ENCODE assay signal across 8 cellular contexts in the genomic region with DNA sequence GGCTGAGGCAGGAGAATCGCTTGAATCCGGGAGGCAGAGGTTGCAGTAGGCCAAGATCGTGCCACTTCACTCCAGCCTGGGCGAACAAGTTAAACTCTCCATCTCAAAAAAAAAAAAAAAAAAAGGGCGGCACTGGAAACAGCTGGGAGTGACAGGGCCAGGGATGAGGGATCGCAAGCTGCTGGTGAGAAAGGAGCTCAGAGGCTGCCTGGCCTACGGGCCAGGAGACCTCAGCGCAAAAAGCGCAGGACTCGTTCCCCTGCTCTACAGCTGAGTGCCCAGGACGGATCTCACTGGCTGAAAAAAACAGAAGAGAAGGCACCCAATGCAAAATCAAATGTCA. TPM values are rescaled to one million over a fixed set of nuclear protein-coding genes. Genes with fewer than 3 reads are reported as not detected.
DNase-seq lines count a peak whose midpoint lies in the region; ATAC-seq, FAIRE-seq and TF ChIP-seq lines count a peak whose summit lies in the region.

No MANE protein-coding gene starts in this region.

- peak overlapping the region; percentile 89 for H3K4me3 Mint-ChIP-seq in T-helper 1 cell treated with Interleukin-12 subunit alpha and Interleukin-12 subunit beta and Interleukin-4 antibody, amounts not matched to agents 30 μg/mL and 1 μg/mL, for 36 hours
- peak overlapping the region; percentile 92 for H3K4me3 Mint-ChIP-seq in activated T-helper 1 cell treated with anti-CD3 and anti-CD28 coated beads, Interleukin-12 subunit alpha, Interleukin-12 subunit beta, Interleukin-2, Interleukin-4 antibody, amounts not matched to agents 30 ng/mL and 10 ng/mL and 1 ng/mL, durations not matched to agents 14 hours and 24 hours and 36 hours

- peak overlapping the region; percentile 91 for H3K27ac Mint-ChIP-seq in T-helper 1 cell treated with Interleukin-12 subunit alpha and Interleukin-12 subunit beta and Interleukin-4 antibody, amounts not matched to agents 30 μg/mL and 1 μg/mL, for 36 hours
- peak overlapping the region; percentile 82 for H3K27ac Mint-ChIP-seq in activated T-helper 1 cell treated with anti-CD3 and anti-CD28 coated beads, Interleukin-12 subunit alpha, Interleukin-12 subunit beta, Interleukin-2, Interleukin-4 antibody, amounts not matched to agents 30 ng/mL and 10 ng/mL and 1 ng/mL, durations not matched to agents 14 hours and 24 hours and 36 hours

- no peaks in the 10 kb centered on the region for H3K9me3 Mint-ChIP-seq in T-helper 1 cell treated with Interleukin-12 subunit alpha and Interleukin-12 subunit beta and Interleukin-4 antibody, amounts not matched to agents 30 μg/mL and 1 μg/mL, for 36 hours
- no peaks in the 10 kb centered on the region for H3K9me3 Mint-ChIP-seq in activated T-helper 1 cell treated with anti-CD3 and anti-CD28 coated beads, Interleukin-12 subunit alpha, Interleukin-12 subunit beta, Interleukin-2, Interleukin-4 antibody, amounts not matched to agents 30 ng/mL and 10 ng/mL and 1 ng/mL, durations not matched to agents 14 hours and 24 hours and 36 hours

- H3K36me3 ChIP-seq in cardiac muscle cell = peaks cover 13% of the 10 kb centered on the region
- no peaks in the 10 kb centered on the region for H3K36me3 ChIP-seq in parathyroid adenoma (ENCODE audit: control insufficient read depth, insufficient read depth, low read length)

- intact Hi-C loops in activated T-helper 1 cell treated with anti-CD3 and anti-CD28 coated beads, Interleukin-12 subunit alpha, Interleukin-12 subunit beta, Interleukin-2, Interleukin-4 antibody, amounts not matched to agents 30 ng/mL and 10 ng/mL and 1 ng/mL, durations not matched to agents 14 hours and 24 hours and 36 hours (cut with micrococcal nuclease) = loop anchor here (2.0 to 10.0 kb wide), 4 partner anchors 56 to 478 kb away; partner anchors contain the start of genes KIAA0930, RIBC2 and SMC1B

- peaks cover 43% of the 10 kb centered on the region for H3K4me1 Mint-ChIP-seq in T-helper 1 cell treated with Interleukin-12 subunit alpha and Interleukin-12 subunit beta and Interleukin-4 antibody, amounts not matched to agents 30 μg/mL and 1 μg/mL, for 36 hours (ENCODE audit: low read depth)
- peaks cover 42% of the 10 kb centered on the region for H3K4me1 Mint-ChIP-seq in activated T-helper 1 cell treated with anti-CD3 and anti-CD28 coated beads, Interleukin-12 subunit alpha, Interleukin-12 subunit beta, Interleukin-2, Interleukin-4 antibody, amounts not matched to agents 30 ng/mL and 10 ng/mL and 1 ng/mL, durations not matched to agents 14 hours and 24 hours and 36 hours (ENCODE audit: low read depth)

- no peak for FAIRE-seq in HTR-8/SVneo (lab: Jason Lieb, UNC)

- H3K27me3 Mint-ChIP-seq in T-helper 1 cell treated with Interleukin-12 subunit alpha and Interleukin-12 subunit beta and Interleukin-4 antibody, amounts not matched to agents 30 μg/mL and 1 μg/mL, for 36 hours (ENCODE audit: low read depth) = no peaks in the 10 kb centered on the region
- no peaks in the 10 kb centered on the region for H3K27me3 Mint-ChIP-seq in activated T-helper 1 cell treated with anti-CD3 and anti-CD28 coated beads, Interleukin-12 subunit alpha, Interleukin-12 subunit beta, Interleukin-2, Interleukin-4 antibody, amounts not matched to agents 30 ng/mL and 10 ng/mL and 1 ng/mL, durations not matched to agents 14 hours and 24 hours and 36 hours (ENCODE audit: insufficient read depth)

- H3K27ac ChIP-seq in cardiac muscle cell (peak overlapping the region; percentile 77), parathyroid adenoma (peak overlapping the region; percentile 47)

- H3K27me3 ChIP-seq in cardiac muscle cell (no peaks in the 10 kb centered on the region), parathyroid adenoma (ENCODE audit: control insufficient read depth, insufficient read depth, low read length) (no peaks in the 10 kb centered on the region)

- H3K36me3 Mint-ChIP-seq in T-helper 1 cell treated with Interleukin-12 subunit alpha and Interleukin-12 subunit beta and Interleukin-4 antibody, amounts not matched to agents 30 μg/mL and 1 μg/mL, for 36 hours (ENCODE audit: low read depth) = peaks cover 23% of the 10 kb centered on the region
- H3K36me3 Mint-ChIP-seq in activated T-helper 1 cell treated with anti-CD3 and anti-CD28 coated beads, Interleukin-12 subunit alpha, Interleukin-12 subunit beta, Interleukin-2, Interleukin-4 antibody, amounts not matched to agents 30 ng/mL and 10 ng/mL and 1 ng/mL, durations not matched to agents 14 hours and 24 hours and 36 hours (ENCODE audit: low read depth) = peaks cover 21% of the 10 kb centered on the region

- peak overlapping the region; percentile 91 for H2AFZ ChIP-seq in parathyroid adenoma

- peak overlapping the region; percentile 99 for H3K4me2 ChIP-seq in parathyroid adenoma (ENCODE audit: low read length)

- no peak overlapping the region for H3K9ac ChIP-seq in parathyroid adenoma

- ATAC-seq in HG03135 (IDR thresholded peaks at IDR 0.05; ENCODE audit: unreplicated experiment) = no peak

- H3K9me3 ChIP-seq in cardiac muscle cell (ENCODE audit: low read depth) (no peaks in the 10 kb centered on the region), parathyroid adenoma (ENCODE audit: control insufficient read depth, low read length) (no peaks in the 10 kb centered on the region)

- H3K79me2 ChIP-seq in parathyroid adenoma = no peaks in the 10 kb centered on the region

- peak overlapping the region; percentile 79 for H3K4me3 ChIP-seq in cardiac muscle cell
- H3K4me3 ChIP-seq in parathyroid adenoma (ENCODE audit: low read depth, low read length) = peak overlapping the region; percentile 87

- DNase-seq in T-helper 1 cell (no peak), HTR-8/SVneo (ENCODE audit: insufficient read length, low spot score) (peak; percentile 31), cardiac muscle cell (ENCODE audit: low read depth in 1 of 2, low spot score in 1 of 2) (peak; percentile 54 to 60), SHP77 (lab: John Stamatoyannopoulos, UW) (no peak)
- DNase-seq in activated T-helper 1 cell treated with anti-CD3 and anti-CD28 coated beads, Interleukin-12 subunit alpha, Interleukin-12 subunit beta, Interleukin-2, Interleukin-4 antibody, amounts not matched to agents 30 ng/mL and 10 ng/mL and 1 ng/mL, durations not matched to agents 14 hours and 24 hours and 36 hours (ENCODE audit: low spot score) = no peak

- TF ChIP-seq CTCF in cardiac muscle cell (IDR thresholded peaks at IDR 0.05; ENCODE audit: low read depth, low read length) = no peak
- no peak for TF ChIP-seq CTCF in parathyroid adenoma (IDR thresholded peaks at IDR 0.05)

- H3K4me1 ChIP-seq in cardiac muscle cell (ENCODE audit: low read depth) = peaks cover 9% of the 10 kb centered on the region
- peaks cover 5% of the 10 kb centered on the region for H3K4me1 ChIP-seq in parathyroid adenoma

RNA-seq across cellular contexts. Expression of gene NUP50, which starts 0.7 kb away (rescaled TPM):
- total RNA-seq in activated T-helper 1 cell treated with anti-CD3 and anti-CD28 coated beads, Interleukin-12 subunit alpha, Interleukin-12 subunit beta, Interleukin-2, Interleukin-4 antibody, amounts not matched to agents 30 ng/mL and 10 ng/mL and 1 ng/mL, durations not matched to agents 14 hours and 24 hours and 36 hours = 156 and 164 TPM in 2 replicates
- total RNA-seq in cardiac muscle cell = 57.7 and 66.9 TPM in 2 replicates
- 21.1 and 25.6 TPM in 2 replicates for polyA plus RNA-seq in cardiac muscle cell

Comparison
In these comparisons a context has a peak if more than half of its experiments do, and no peak if none do; other contexts are left out.
1. DNase-seq: peak in HTR-8/SVneo (single experiment) and cardiac muscle cell (2 of 2); none in T-helper 1 cell (0 of 5), activated T-helper 1 cell treated with anti-CD3 and anti-CD28 coated beads, Interleukin-12 subunit alpha, Interleukin-12 subunit beta, Interleukin-2, Interleukin-4 antibody, amounts not matched to agents 30 ng/mL and 10 ng/mL and 1 ng/mL, durations not matched to agents 14 hours and 24 hours and 36 hours (single experiment) and SHP77 (0 of 2).